ENCODE assay signal across 31 cellular contexts in the genomic region with DNA sequence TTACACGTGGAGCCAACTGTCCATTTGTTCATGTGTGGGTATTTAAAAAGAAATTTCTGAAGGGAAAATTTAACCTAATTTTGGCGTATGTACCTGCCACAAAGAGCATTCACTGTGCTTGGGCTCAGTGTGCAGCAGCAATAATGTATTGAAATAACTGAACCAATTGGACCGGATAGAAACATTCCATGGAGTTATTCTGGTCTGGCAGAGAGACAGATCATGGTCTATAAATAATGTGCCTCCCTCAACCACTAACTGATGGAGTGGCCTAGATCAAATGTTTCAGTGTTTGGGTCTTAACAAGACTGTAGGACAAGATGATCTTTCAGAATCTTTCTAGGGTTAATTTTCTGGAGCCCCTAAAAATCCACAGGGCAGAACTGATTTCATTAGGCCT.
"Had no signal": no experiment of that assay in that cellular context is flagged by ENCODE, and none has a peak within 500 bp of the region (broad histone marks: within the 10 kb centered on the region; RNA-seq: fewer than 3 reads in every experiment).

No MANE protein-coding gene starts in this region.

- DNase-seq: activated B cell treated with CpG ODN at 0.5 μM for 24 hours; activated CD4-positive, alpha-beta T cell treated with anti-CD3 and anti-CD28 coated beads for 48 hours; activated CD4-positive, alpha-beta T cell treated with anti-CD3 and anti-CD28 coated beads, Interleukin-2, amount 50 U/mL, for 1 hour; activated CD4-positive, alpha-beta T cell treated with anti-CD3 and anti-CD28 coated beads, Interleukin-2, amount 50 U/mL, for 48 hours; activated CD8-positive, alpha-beta memory T cell treated with anti-CD3 and anti-CD28 coated beads for 24 hours; activated CD8-positive, alpha-beta T cell treated with anti-CD3 and anti-CD28 coated beads for 36 hours; activated effector memory CD4-positive, alpha-beta T cell treated with Interleukin-2 at 50 U/mL for 16 hours; activated gamma-delta T cell treated with Interleukin-2 at 50 U/mL for 16 hours; activated naive CD4-positive, alpha-beta T cell treated with anti-CD3 and anti-CD28 coated beads, Interleukin-2, amount 50 U/mL, for 16 hours; activated naive CD4-positive, alpha-beta T cell treated with Interleukin-2 at 50 U/mL for 16 hours; activated T-cell treated with anti-CD3 and anti-CD28 coated beads, Interleukin-2, amount 50 U/mL, for 4 hours; body of pancreas; central memory CD4-positive, alpha-beta T cell; cerebellar nuclear complex; colonic mucosa; effector CD8-positive, alpha-beta T cell; esophagus squamous epithelium; foreskin melanocyte; T-helper 1 cell; T-helper 17 cell; T1000; WERI-Rb-1 had no signal

- H3K27me3 Mint-ChIP-seq: activated B cell treated with CpG ODN at 0.5 μM for 24 hours; activated CD8-positive, alpha-beta T cell treated with anti-CD3 and anti-CD28 coated beads for 36 hours; activated naive CD8-positive, alpha-beta T cell; activated T-helper 17 cell treated with anti-CD3 and anti-CD28 coated beads, Interleukin-2, amount 50 U/mL, for 72 hours; T-helper 17 cell had no signal

- H3K36me3 ChIP-seq: ascending aorta, colonic mucosa, esophagus squamous epithelium, gastroesophageal sphincter, WERI-Rb-1 had no signal

- H3K36me3 Mint-ChIP-seq: activated naive CD8-positive, alpha-beta T cell had no signal

- FAIRE-seq: endometrium, endothelial cell of umbilical vein had no signal

- H3K4me3 ChIP-seq: ascending aorta, body of pancreas, colonic mucosa, esophagus squamous epithelium, gastroesophageal sphincter had no signal

- H3K27ac ChIP-seq: body of pancreas, colonic mucosa, epithelial cell of prostate, esophagus squamous epithelium, gastroesophageal sphincter, WERI-Rb-1 had no signal

- H3K4me1 ChIP-seq: ascending aorta, body of pancreas, colonic mucosa, esophagus squamous epithelium, gastroesophageal sphincter had no signal

- H3K9me3 ChIP-seq: body of pancreas, colonic mucosa had no signal

- H3K27ac Mint-ChIP-seq: activated B cell treated with CpG ODN at 0.5 μM for 24 hours; activated CD8-positive, alpha-beta T cell treated with anti-CD3 and anti-CD28 coated beads for 36 hours; activated naive CD8-positive, alpha-beta T cell; activated T-helper 17 cell treated with anti-CD3 and anti-CD28 coated beads, Interleukin-2, amount 50 U/mL, for 72 hours; T-helper 17 cell; T-helper 2 cell treated with Interferon-gamma antibody and Interleukin-4, amounts not matched to agents 5 μg/mL and 100 μg/mL, for 36 hours had no signal

- H3K9me3 Mint-ChIP-seq: activated T-cell treated with anti-CD3 and anti-CD28 coated beads, Interleukin-2, amount 50 U/mL, for 4 hours had no signal

- H3K4me3 Mint-ChIP-seq: activated B cell treated with CpG ODN at 0.5 μM for 24 hours; activated CD8-positive, alpha-beta T cell treated with anti-CD3 and anti-CD28 coated beads for 36 hours; activated naive CD8-positive, alpha-beta T cell; activated T-cell treated with anti-CD3 and anti-CD28 coated beads, Interleukin-2, amount 50 U/mL, for 4 hours; activated T-helper 17 cell treated with anti-CD3 and anti-CD28 coated beads, Interleukin-2, amount 50 U/mL, for 72 hours; T-helper 17 cell; T-helper 2 cell treated with Interferon-gamma antibody and Interleukin-4, amounts not matched to agents 5 μg/mL and 100 μg/mL, for 36 hours had no signal

- H3K4me1 Mint-ChIP-seq: activated B cell treated with CpG ODN at 0.5 μM for 24 hours; activated T-helper 17 cell treated with anti-CD3 and anti-CD28 coated beads, Interleukin-2, amount 50 U/mL, for 72 hours; T-helper 17 cell had no signal

- ATAC-seq: activated CD4-positive, CD25-positive, alpha-beta regulatory T cell treated with anti-CD3 and anti-CD28 coated beads, Interleukin-2, amount 50 U/mL, for 24 hours; activated CD8-positive, alpha-beta T cell treated with anti-CD3 and anti-CD28 coated beads for 36 hours; activated T-cell treated with anti-CD3 and anti-CD28 coated beads, Interleukin-2, amount 50 U/mL, for 4 hours; activated T-helper 17 cell treated with anti-CD3 and anti-CD28 coated beads, Interleukin-2, amount 50 U/mL, for 72 hours; body of pancreas; gastroesophageal sphincter; T-helper 17 cell had no signal

- H3K27me3 ChIP-seq: ascending aorta, body of pancreas, colonic mucosa, esophagus squamous epithelium, gastroesophageal sphincter had no signal
